In genomic region chr17:59149841-59150511, GRCh38 we compare ENCODE assay signal across 1 cellular context.
TF ChIP-seq lines count a peak whose summit lies in the region.

No MANE protein-coding gene starts in this region.

TF ChIP-seq in K562, 482 proteins besides CTCF, POLR2A, EP300 and RAD21:
- TF ChIP-seq ZNF354B (CRISPR knock-in tag; IDR thresholded peaks at IDR 0.05) (no peak), HIVEP1 (CRISPR knock-in tag; IDR thresholded peaks at IDR 0.05) (no peak), C11orf30 (IDR thresholded peaks at IDR 0.05; ENCODE audit: low read depth) (peak; percentile 8; the same call in 1 of the 2 replicates), ZNF316 (IDR thresholded peaks at IDR 0.05) (peak; percentile 45), ZFP91 (CRISPR knock-in tag; IDR thresholded peaks at IDR 0.05) (no peak), ZKSCAN8 (CRISPR knock-in tag; IDR thresholded peaks at IDR 0.05) (peak; percentile 43; the same call in 1 of the 2 replicates), NR3C1 (CRISPR knock-in tag; IDR thresholded peaks at IDR 0.05) (no peak)
